Comparison of ENCODE assay signal across 1 cellular context in the genomic region with DNA sequence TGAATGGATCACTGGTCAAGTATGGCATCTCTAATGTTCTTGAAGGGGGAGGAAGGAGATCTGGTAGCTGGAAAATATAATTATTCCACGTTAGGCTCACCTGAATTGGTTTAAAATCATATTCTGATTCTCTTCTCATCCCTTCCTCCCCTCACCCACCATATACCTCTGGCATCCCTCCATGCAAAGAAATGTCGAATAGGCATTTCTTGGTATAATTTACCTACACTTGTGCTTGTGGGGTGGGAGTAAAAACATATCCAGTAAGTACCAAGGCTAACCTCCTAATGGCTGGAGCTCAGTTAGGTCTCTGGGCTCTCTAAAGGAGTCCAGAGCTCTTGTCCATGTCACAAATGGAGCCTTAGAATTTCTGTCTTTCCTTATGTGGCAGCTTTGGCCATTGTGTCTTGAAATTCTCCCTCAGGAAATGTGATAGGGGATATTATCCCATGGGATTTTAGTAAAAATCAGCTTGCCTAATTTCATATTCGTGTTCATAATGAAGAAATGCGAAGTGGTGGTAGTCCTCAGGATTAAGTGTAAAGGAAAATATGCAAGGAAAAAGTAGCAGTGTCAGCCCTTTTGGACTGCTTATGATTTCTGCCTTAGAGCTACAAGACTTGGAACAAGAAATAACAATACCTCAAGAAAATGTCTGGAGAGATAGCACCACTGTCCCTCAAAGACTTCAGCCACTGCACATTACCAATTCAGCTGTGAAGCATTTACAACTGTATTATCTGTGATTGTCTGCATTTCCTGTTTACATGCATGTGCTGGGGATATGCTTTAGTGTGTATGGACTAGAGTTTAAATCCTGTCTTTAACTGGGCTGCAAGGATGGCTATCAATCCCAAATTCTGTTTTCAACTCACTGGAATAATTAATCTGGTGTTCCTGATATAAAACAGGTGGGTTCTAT.
TF ChIP-seq lines count a peak whose summit lies in the region.

No MANE protein-coding gene starts in this region.

TF ChIP-seq in K562, 482 proteins besides CTCF, POLR2A, EP300 and RAD21:
- TF ChIP-seq EGR1 (conservative IDR thresholded peaks at IDR 0.05) (no peak), MAFF (IDR thresholded peaks at IDR 0.05; ENCODE audit: low read length) (0 out of 2 replicates have a peak, but pooled peaks have one; percentile 19), ZNF311 (CRISPR knock-in tag; IDR thresholded peaks at IDR 0.05) (no peak), NR2F6 (CRISPR knock-in tag; IDR thresholded peaks at IDR 0.05) (no peak), MAFG (tag; conservative IDR thresholded peaks at IDR 0.05) (peak; percentile 30), SUPT5H (IDR thresholded peaks at IDR 0.05) (0 out of 2 replicates have a peak, but pooled peaks have one; percentile 9), POLR2AphosphoS2 (IDR thresholded peaks at IDR 0.05; ENCODE audit: low read length) (0 out of 2 replicates have a peak, but pooled peaks have one; percentile 72), LCOR (CRISPR knock-in tag; IDR thresholded peaks at IDR 0.05) (no peak), C11orf30 (IDR thresholded peaks at IDR 0.05; ENCODE audit: low read depth) (peak; percentile 53), MAFK (IDR thresholded peaks at IDR 0.05; ENCODE audit: low read length) (0 out of 2 replicates have a peak, but pooled peaks have one; percentile 16), ZNF316 (IDR thresholded peaks at IDR 0.05) (peak; percentile 73; the same call in 1 of the 2 replicates), SREBF2 (CRISPR knock-in tag; IDR thresholded peaks at IDR 0.05) (no peak), MTA1 (IDR thresholded peaks at IDR 0.05; ENCODE audit: borderline replicate concordance) (no peak), RBM39 (optimal IDR thresholded peaks at IDR 0.05; ENCODE audit: low read depth, low read length) (no peak), PRMT5 (CRISPR knock-in tag; IDR thresholded peaks at IDR 0.05) (no peak), RBM22 (IDR thresholded peaks at IDR 0.05; ENCODE audit: low read depth, low read length, poor library complexity, severe bottlenecking) (peak; percentile 40)
- TF ChIP-seq, protein P1, sequence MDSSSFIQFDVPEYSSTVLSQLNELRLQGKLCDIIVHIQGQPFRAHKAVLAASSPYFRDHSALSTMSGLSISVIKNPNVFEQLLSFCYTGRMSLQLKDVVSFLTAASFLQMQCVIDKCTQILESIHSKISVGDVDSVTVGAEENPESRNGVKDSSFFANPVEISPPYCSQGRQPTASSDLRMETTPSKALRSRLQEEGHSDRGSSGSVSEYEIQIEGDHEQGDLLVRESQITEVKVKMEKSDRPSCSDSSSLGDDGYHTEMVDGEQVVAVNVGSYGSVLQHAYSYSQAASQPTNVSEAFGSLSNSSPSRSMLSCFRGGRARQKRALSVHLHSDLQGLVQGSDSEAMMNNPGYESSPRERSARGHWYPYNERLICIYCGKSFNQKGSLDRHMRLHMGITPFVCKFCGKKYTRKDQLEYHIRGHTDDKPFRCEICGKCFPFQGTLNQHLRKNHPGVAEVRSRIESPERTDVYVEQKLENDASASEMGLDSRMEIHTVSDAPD (CRISPR knock-in tag; IDR thresholded peaks at IDR 0.05) = no peak
